In the genomic region with DNA sequence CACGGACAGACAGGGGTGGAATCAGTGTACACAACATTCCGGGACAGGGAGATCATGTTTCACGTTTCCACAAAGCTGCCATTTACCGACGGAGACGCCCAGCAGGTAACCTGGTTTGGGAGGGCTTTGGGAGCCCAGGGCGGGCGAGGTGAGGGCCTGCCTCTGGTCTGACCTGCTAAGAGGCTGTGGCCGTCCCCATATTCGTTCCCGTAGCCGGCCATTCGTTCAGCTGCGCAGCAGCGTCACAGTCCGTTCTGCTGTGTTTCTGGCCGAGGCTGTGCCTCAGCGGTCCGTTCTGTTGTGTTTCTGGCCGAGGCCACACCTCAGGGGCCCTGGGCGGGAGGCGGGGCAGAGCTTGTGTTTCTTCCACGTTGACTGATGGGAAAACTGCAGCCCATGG, we compare ENCODE assay signal across 23 cellular contexts.
A peak's percentile ranks its signal among the peaks of the same experiment; 100 is the strongest.
DNase-seq lines count a peak whose midpoint lies in the region; ATAC-seq, FAIRE-seq and TF ChIP-seq lines count a peak whose summit lies in the region.
"Had no signal": no experiment of that assay in that cellular context is flagged by ENCODE, and none has a peak within 500 bp of the region (broad histone marks: within the 10 kb centered on the region; RNA-seq: fewer than 3 reads in every experiment).

No MANE protein-coding gene starts in this region.

- H3K4me2 ChIP-seq in H1 (ENCODE audit: insufficient read depth in 1 of 2, low read depth in 2 of 2, low read length in 2 of 2) (no peak overlapping the region), neural progenitor cell (no peak overlapping the region)
- H3K4me2 ChIP-seq: GM23338 had no signal

- no peak overlapping the region for H2BK12ac ChIP-seq in H1 (ENCODE audit: low read depth, low read length)

- H3K56ac ChIP-seq in H1 (replicated peaks; ENCODE audit: insufficient read length, low read depth, low read length): no peak overlapping the region

- ATAC-seq in GM18868 (IDR thresholded peaks at IDR 0.05; ENCODE audit: unreplicated experiment) (no peak), GM18498 (IDR thresholded peaks at IDR 0.05; ENCODE audit: unreplicated experiment) (no peak)
- ATAC-seq: activated naive CD8-positive, alpha-beta T cell treated with anti-CD3 and anti-CD28 coated beads, Interleukin-2, amount 50 U/mL, for 24 hours; GM23338; SK-N-SH treated with all-trans-retinoic acid at 6 μM for 48 hours had no signal

- no peak overlapping the region for H3K18ac ChIP-seq in H1 (ENCODE audit: extremely low read depth, low read length)

- no peak overlapping the region for H2BK20ac ChIP-seq in H1 (ENCODE audit: low read length)

- H3K36me3 ChIP-seq in H1 (ENCODE audit: control insufficient read depth in 2 of 4, insufficient read depth in 4 of 4, low read length in 3 of 4) (peaks cover 4 to 29% (median 9%) of the 10 kb centered on the region in 4 experiments; a peak in 5 of 8 replicates), neural progenitor cell (no peaks in the 10 kb centered on the region), stomach (peaks cover 6 to 68% (median 41%) of the 10 kb centered on the region in 4 donors)
- peaks cover 59% of the 10 kb centered on the region for H3K36me3 ChIP-seq in effector memory CD4-positive, alpha-beta T cell (ENCODE audit: control insufficient read depth, insufficient read depth, low read length)
- H3K36me3 ChIP-seq: thoracic aorta had no signal

- H2AFZ ChIP-seq in H1 (ENCODE audit: low read length): no peak overlapping the region
- H2AFZ ChIP-seq in neural progenitor cell (replicated peaks): peak overlapping the region; percentile 80
- H2AFZ ChIP-seq: GM23338 had no signal

- intact Hi-C loops in stomach (cut with DNase I; ENCODE audit: low total_unique reads): no loop called here

- WGBS in H1 (ENCODE audit: extremely low coverage in 1 of 2, insufficient coverage in 1 of 2, insufficient read length in 1 of 2, insufficient replicate concordance in 2 of 2, low coverage in 1 of 2, low lambda C conversion rate in 2 of 2, missing lambda C conversion rate in 1 of 2), 2 experiments: 87% methylated on average over 23 of the region's 23 CpGs; no CpG with 5 or more reads in 1 of the 2 experiments
- 30 to 79% (median 46%) methylated on average over 13 to 23 of the region's 23 CpGs for WGBS in stomach, 5 donors

- no peaks in the 10 kb centered on the region for H3K9me3 Mint-ChIP-seq in neural progenitor cell
- H3K9me3 Mint-ChIP-seq: activated naive CD8-positive, alpha-beta T cell treated with anti-CD3 and anti-CD28 coated beads, Interleukin-2, amount 50 U/mL, for 24 hours; GM23338 had no signal

- no peaks in the 10 kb centered on the region for H3K27me3 ChIP-seq in H1 (replicated peaks in 1 of 4; ENCODE audit: control insufficient read depth in 3 of 4, extremely low read depth in 1 of 4, insufficient read depth in 3 of 4, low read length in 3 of 4)
- H3K27me3 ChIP-seq in neural progenitor cell: no peaks in the 10 kb centered on the region
- H3K27me3 ChIP-seq in stomach: no peaks in the 10 kb centered on the region
- H3K27me3 ChIP-seq in effector memory CD4-positive, alpha-beta T cell (replicated peaks; ENCODE audit: control insufficient read depth, insufficient read depth, low read length, poor library complexity, severe bottlenecking): no peaks in the 10 kb centered on the region
- H3K27me3 ChIP-seq: heart right ventricle, vagina had no signal

- H2AK5ac ChIP-seq in H1 (ENCODE audit: low read depth, low read length): 0 out of 2 replicates have a peak overlapping the region, but pooled peaks have one; percentile 53

- no peak overlapping the region for H3K14ac ChIP-seq in H1 (ENCODE audit: insufficient read length)

- no peaks in the 10 kb centered on the region for H3F3A ChIP-seq in neural progenitor cell (ENCODE audit: low read depth)

- H4K20me1 ChIP-seq in H1 (replicated peaks in 1 of 2; ENCODE audit: control insufficient read depth in 1 of 2, insufficient read depth in 2 of 2, low read length in 2 of 2) (peaks cover 2 to 5% of the 10 kb centered on the region in 2 experiments), neural progenitor cell (ENCODE audit: low read depth) (no peaks in the 10 kb centered on the region)

- no peak overlapping the region for H3K4me3 Mint-ChIP-seq in neural progenitor cell
- H3K4me3 Mint-ChIP-seq: activated naive CD8-positive, alpha-beta T cell treated with anti-CD3 and anti-CD28 coated beads, Interleukin-2, amount 50 U/mL, for 24 hours; CD14-positive monocyte; GM23338 had no signal

- no peak overlapping the region for H3K27ac ChIP-seq in H1 (ENCODE audit: low read depth, low read length)
- H3K27ac ChIP-seq in neural progenitor cell: no peak overlapping the region
- H3K27ac ChIP-seq in stomach: peak overlapping the region; percentile 68 to 87 (median 76)
- no peak overlapping the region for H3K27ac ChIP-seq in effector memory CD4-positive, alpha-beta T cell (ENCODE audit: insufficient read depth, low read length, poor library complexity, severe bottlenecking)
- H3K27ac ChIP-seq: heart right ventricle had no signal

- no peak overlapping the region for H2BK15ac ChIP-seq in H1 (ENCODE audit: low read length)

- FAIRE-seq in H1 (lab: Jason Lieb, UNC): no peak

- peaks cover 6% of the 10 kb centered on the region for H3K27me3 Mint-ChIP-seq in neural progenitor cell (ENCODE audit: insufficient read depth, low read depth)
- H3K27me3 Mint-ChIP-seq: activated naive CD8-positive, alpha-beta T cell treated with anti-CD3 and anti-CD28 coated beads, Interleukin-2, amount 50 U/mL, for 24 hours had no signal

- no peak overlapping the region for H3K4ac ChIP-seq in H1 (replicated peaks; ENCODE audit: insufficient read length, low read depth, low read length)

- H3K9me3 ChIP-seq in H1 (ENCODE audit: insufficient read depth in 2 of 2, low read depth in 1 of 2, low read length in 1 of 2) (no peaks in the 10 kb centered on the region), neural progenitor cell (ENCODE audit: low read depth) (no peaks in the 10 kb centered on the region), stomach (no peaks in the 10 kb centered on the region)
- H3K9me3 ChIP-seq in effector memory CD4-positive, alpha-beta T cell (ENCODE audit: control insufficient read depth, low read length): no peaks in the 10 kb centered on the region
- H3K9me3 ChIP-seq: heart right ventricle, thoracic aorta, vagina had no signal

- no peak overlapping the region for H4K5ac ChIP-seq in H1 (ENCODE audit: insufficient read length, low read depth, low read length)

- H3K36me3 Mint-ChIP-seq in neural progenitor cell: no peaks in the 10 kb centered on the region

- DNase-seq in LNCaP clone FGC (ENCODE audit: low read depth): no peak
- DNase-seq in H1 (ENCODE audit: low read depth in 1 of 2, low spot score in 2 of 2): no peak
- DNase-seq in neural progenitor cell (ENCODE audit: low spot score): no peak
- DNase-seq in stomach: no peak
- no peak for DNase-seq in effector memory CD4-positive, alpha-beta T cell
- DNase-seq in stimulated activated CD4-positive, alpha-beta T cell treated with anti-CD3 and anti-CD28 coated beads, Interleukin-2, amount 100 ng/mL, for 24 hours: no peak
- DNase-seq: activated CD4-positive, alpha-beta T cell treated with anti-CD3 and anti-CD28 coated beads for 48 hours; activated naive CD8-positive, alpha-beta T cell treated with anti-CD3 and anti-CD28 coated beads, Interleukin-2, amount 50 U/mL, for 24 hours; activated T-cell treated with anti-CD3 and anti-CD28 coated beads, Interleukin-2, amount 50 U/mL, for 1 hour; Calu3; cerebellar nuclear complex; DND-41; heart right ventricle; NCI-H1694; NCI-H510A; stimulated activated naive CD4-positive, alpha-beta T cell had no signal

- TF ChIP-seq CTCF in LNCaP clone FGC (IDR thresholded peaks at IDR 0.05; ENCODE audit: control insufficient read depth, extremely low read depth, insufficient read depth) (no peak), H1 (IDR thresholded peaks at IDR 0.05; ENCODE audit: control extremely low read depth in 1 of 3, insufficient read depth in 1 of 3, low read depth in 1 of 3, low read length in 3 of 3) (no peak), neural progenitor cell (IDR thresholded peaks at IDR 0.05) (no peak), stomach (IDR thresholded peaks at IDR 0.05) (no peak)

- H3K79me1 ChIP-seq in H1 (ENCODE audit: low read depth, low read length): no peaks in the 10 kb centered on the region

- H3K9ac ChIP-seq in H1 (replicated peaks in 1 of 4; ENCODE audit: extremely low read depth in 1 of 4, low read depth in 3 of 4, low read length in 3 of 4) (no peak overlapping the region), neural progenitor cell (no peak overlapping the region)

- no peak overlapping the region; the same call in 1 of the 2 replicates for H4K8ac ChIP-seq in H1 (ENCODE audit: extremely low read depth, insufficient read depth, low read length)

- no peaks in the 10 kb centered on the region for H3K4me1 ChIP-seq in H1 (replicated peaks in 1 of 4; ENCODE audit: control insufficient read depth in 3 of 4, insufficient read depth in 4 of 4, low read length in 3 of 4)
- peaks cover 5% of the 10 kb centered on the region for H3K4me1 ChIP-seq in neural progenitor cell
- peaks cover 19 to 31% (median 24%) of the 10 kb centered on the region in 4 donors for H3K4me1 ChIP-seq in stomach
- no peaks in the 10 kb centered on the region for H3K4me1 ChIP-seq in effector memory CD4-positive, alpha-beta T cell (ENCODE audit: control insufficient read depth, insufficient read depth, low read length, poor library complexity, severe bottlenecking)

- peak overlapping the region; percentile 8; the same call in 1 of the 2 replicates for H3K4me3 ChIP-seq in LNCaP clone FGC (ENCODE audit: low read depth, low read length)
- H3K4me3 ChIP-seq in H1 (ENCODE audit: extremely low read depth in 1 of 4, insufficient read depth in 2 of 4, low read depth in 3 of 4, low read length in 4 of 4): no peak overlapping the region
- H3K4me3 ChIP-seq in neural progenitor cell: no peak overlapping the region
- H3K4me3 ChIP-seq in stomach: no peak overlapping the region
- no peak overlapping the region for H3K4me3 ChIP-seq in effector memory CD4-positive, alpha-beta T cell (ENCODE audit: insufficient read depth, low read depth, low read length, poor library complexity, severe bottlenecking)
- H3K4me3 ChIP-seq: GM23338, heart right ventricle, thoracic aorta, vagina had no signal

- H3K23me2 ChIP-seq in H1 (ENCODE audit: low read depth, low read length): no peaks in the 10 kb centered on the region

- CTCF ChIA-PET in H1 (lab: Charles Lee; ENCODE audit: partially characterized antibody): interaction anchor here (0.6 to 1.6 kb wide), 4 partner anchors 17 to 146 kb away, joined by 3 to 4 read pairs (median 3); no protein-coding TSS in a partner anchor

- no peak overlapping the region for H2BK5ac ChIP-seq in H1 (ENCODE audit: low read depth, low read length)

- peak overlapping the region; percentile 76 for H3K27ac Mint-ChIP-seq in neural progenitor cell
- H3K27ac Mint-ChIP-seq: activated naive CD8-positive, alpha-beta T cell treated with anti-CD3 and anti-CD28 coated beads, Interleukin-2, amount 50 U/mL, for 24 hours; GM23338 had no signal

- H2BK120ac ChIP-seq in H1 (replicated peaks; ENCODE audit: low read depth, low read length): no peak overlapping the region

- TF ChIP-seq POLR2A in H1 (IDR thresholded peaks at IDR 0.05; ENCODE audit: control extremely low read depth in 1 of 2, low read depth in 2 of 2, low read length in 2 of 2): no peak
- TF ChIP-seq POLR2A in stomach (IDR thresholded peaks at IDR 0.05): no peak

- peaks cover 7% of the 10 kb centered on the region for H3K4me1 Mint-ChIP-seq in neural progenitor cell
- H3K4me1 Mint-ChIP-seq: activated naive CD8-positive, alpha-beta T cell treated with anti-CD3 and anti-CD28 coated beads, Interleukin-2, amount 50 U/mL, for 24 hours; GM23338 had no signal

- TF ChIP-seq RAD21 in H1 (IDR thresholded peaks at IDR 0.05 in 1 of 2, conservative IDR thresholded peaks at IDR 0.05 in 1 of 2; ENCODE audit: low read depth in 2 of 2, low read length in 2 of 2): no peak

- no peaks in the 10 kb centered on the region for H3K79me2 ChIP-seq in H1 (ENCODE audit: control insufficient read depth in 1 of 2, insufficient read depth in 2 of 2, low read length in 2 of 2)
- H3K79me2 ChIP-seq in neural progenitor cell (ENCODE audit: low read depth): no peaks in the 10 kb centered on the region

- POLR2A ChIA-PET in H1 (lab: Charles Lee; ENCODE audit: partially characterized antibody): no interaction called here

- H3K23ac ChIP-seq in H1 (ENCODE audit: insufficient read length): no peak overlapping the region

- H4K91ac ChIP-seq in H1 (replicated peaks; ENCODE audit: insufficient read length, low read length): no peak overlapping the region

- no peak for TF ChIP-seq EP300 in H1 (IDR thresholded peaks at IDR 0.05; ENCODE audit: borderline replicate concordance in 1 of 2, low read depth in 2 of 2, low read length in 2 of 2)
- TF ChIP-seq EP300 in stomach (IDR thresholded peaks at IDR 0.05): no peak

Comparison
In these comparisons a context has a peak if more than half of its experiments do, and no peak if none do; other contexts are left out.
1. H3K27ac ChIP-seq: peak in stomach (5 of 5); none in H1 (single experiment), neural progenitor cell (single experiment) and effector memory CD4-positive, alpha-beta T cell (single experiment).